23 cellular contexts compared by ENCODE assay signal in the genomic region with DNA sequence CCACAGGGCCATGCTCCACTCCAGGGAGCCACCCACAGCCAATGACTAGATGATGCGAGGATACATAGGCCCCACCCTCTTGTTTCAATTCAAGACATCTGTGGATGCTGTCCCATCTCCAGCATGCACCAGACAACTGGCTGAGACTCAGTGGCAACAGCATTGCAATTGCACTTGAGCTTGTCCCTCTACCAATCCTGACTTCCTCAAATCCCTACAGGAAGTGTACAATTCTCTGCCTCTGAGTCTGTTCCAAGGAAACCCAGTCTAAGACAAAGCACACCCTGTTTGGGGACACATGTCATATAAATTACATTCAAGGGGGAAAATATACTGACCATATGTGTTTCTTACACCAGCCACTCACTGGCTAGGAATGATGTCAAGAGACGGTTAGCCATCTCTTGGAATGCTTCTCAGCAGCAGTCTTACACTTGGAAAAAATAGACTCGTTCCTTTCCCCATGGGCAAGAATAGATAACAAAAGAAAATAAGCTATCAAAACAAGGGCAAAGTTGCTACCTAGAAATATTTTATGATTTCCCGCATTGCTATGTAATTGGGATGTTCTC.
DNase-seq lines count a peak whose midpoint lies in the region; ATAC-seq, FAIRE-seq and TF ChIP-seq lines count a peak whose summit lies in the region.
"Had no signal": no experiment of that assay in that cellular context is flagged by ENCODE, and none has a peak within 500 bp of the region (broad histone marks: within the 10 kb centered on the region; RNA-seq: fewer than 3 reads in every experiment).

No MANE protein-coding gene starts in this region.

- H3K4me1 ChIP-seq in GM23248 (ENCODE audit: insufficient read depth) (peaks cover 7% of the 10 kb centered on the region; the same call in 1 of the 2 replicates), astrocyte (ENCODE audit: insufficient read depth, low read length) (no peaks in the 10 kb centered on the region), pancreas (no peaks in the 10 kb centered on the region)
- H3K4me1 ChIP-seq: BE2C had no signal

- H3K27me3 ChIP-seq in GM23248 (replicated peaks; ENCODE audit: insufficient read depth) = no peaks in the 10 kb centered on the region
- no peaks in the 10 kb centered on the region for H3K27me3 ChIP-seq in astrocyte (ENCODE audit: insufficient read depth, low read length)
- H3K27me3 ChIP-seq in pancreas = no peaks in the 10 kb centered on the region

- in situ Hi-C loops in GM23248 (cut with MboI) = no loop called here

- H3K9ac ChIP-seq in GM23248 (no peak overlapping the region), astrocyte (ENCODE audit: low read length) (no peak overlapping the region)

- ATAC-seq in HG03175 (IDR thresholded peaks at IDR 0.05; ENCODE audit: unreplicated experiment) (no peak), pancreas (no peak)
- ATAC-seq: CD8-positive, alpha-beta T cell; GM23338 had no signal

- peak overlapping the region; percentile 29 for H3K27ac Mint-ChIP-seq in astrocyte (ENCODE audit: unreplicated experiment)
- peak overlapping the region; percentile 48 for H3K27ac Mint-ChIP-seq in osteocyte (ENCODE audit: unreplicated experiment)
- H3K27ac Mint-ChIP-seq: CD8-positive, alpha-beta T cell; GM23338; H9; IgD-negative memory B cell had no signal

- H2AFZ ChIP-seq in GM23248 = no peak overlapping the region
- H2AFZ ChIP-seq in astrocyte (ENCODE audit: low read depth, low read length) = no peak overlapping the region
- H2AFZ ChIP-seq: GM23338 had no signal

- H3K9me3 Mint-ChIP-seq in astrocyte (ENCODE audit: unreplicated experiment) (no peaks in the 10 kb centered on the region), osteocyte (ENCODE audit: unreplicated experiment) (no peaks in the 10 kb centered on the region)
- H3K9me3 Mint-ChIP-seq: CD8-positive, alpha-beta T cell; GM23338; H9 had no signal

- H3K27ac ChIP-seq in GM23248 (no peak overlapping the region), astrocyte (ENCODE audit: low read depth, low read length) (no peak overlapping the region), pancreas (no peak overlapping the region)
- H3K27ac ChIP-seq: C4-2B, HL-60 had no signal

- 15 to 20% methylated on average over 4 of the region's 4 CpGs for WGBS in GM23248 (ENCODE audit: low coverage in 1 of 2, low lambda C conversion rate in 2 of 2, missing lambda C conversion rate in 2 of 2), 2 experiments
- WGBS in pancreas, 2 donors = 75 to 83% methylated on average over 4 of the region's 4 CpGs

- H3K4me2 ChIP-seq in GM23248 (ENCODE audit: unreplicated experiment) (no peak overlapping the region), astrocyte (ENCODE audit: low read length) (no peak overlapping the region)
- H3K4me2 ChIP-seq: GM23338 had no signal

- H3K4me3 Mint-ChIP-seq in astrocyte (ENCODE audit: unreplicated experiment) (no peak overlapping the region), osteocyte (ENCODE audit: unreplicated experiment) (no peak overlapping the region)
- H3K4me3 Mint-ChIP-seq: CD8-positive, alpha-beta T cell; GM23338; H9; IgD-negative memory B cell had no signal

- H3K4me3 ChIP-seq in AG10803 (ENCODE audit: low read length) = no peak overlapping the region
- H3K4me3 ChIP-seq in GM23248 = no peak overlapping the region
- H3K4me3 ChIP-seq in astrocyte (ENCODE audit: insufficient read depth, low read depth, low read length) = no peak overlapping the region
- no peak overlapping the region for H3K4me3 ChIP-seq in pancreas
- H3K4me3 ChIP-seq: GM23338 had no signal

- H3F3A ChIP-seq in GM23248 (ENCODE audit: insufficient read depth) = no peaks in the 10 kb centered on the region; the same call in 1 of the 2 replicates

- no peaks in the 10 kb centered on the region for H3K36me3 Mint-ChIP-seq in astrocyte (ENCODE audit: low read depth, unreplicated experiment)
- H3K36me3 Mint-ChIP-seq in osteocyte (ENCODE audit: unreplicated experiment) = no peaks in the 10 kb centered on the region
- H3K36me3 Mint-ChIP-seq: CD8-positive, alpha-beta T cell; IgD-negative memory B cell had no signal

- FAIRE-seq in astrocyte (lab: Jason Lieb, UNC) = no peak
- FAIRE-seq in pancreas (lab: Jason Lieb, UNC) = no peak
- FAIRE-seq: D721Med had no signal

- DNase-seq in AG10803 (ENCODE audit: low read depth) = peak; percentile 59
- peak; percentile 25 for DNase-seq in GM23248
- no peak for DNase-seq in astrocyte (ENCODE audit: low read depth)
- no peak for DNase-seq in osteocyte (ENCODE audit: extremely low spot score, unreplicated experiment)
- no peak for DNase-seq in SHP77 (lab: John Stamatoyannopoulos, UW)
- no peak for DNase-seq in HPDE6-E6E7 (ENCODE audit: extremely low spot score)
- DNase-seq in pancreas = no peak
- DNase-seq: 8988T; ACHN; BE2C; CD8-positive, alpha-beta T cell; COR-L47; DMS153; DMS79 treated with DMSO at 0.1 percent for 48 hours; GDM1; H9; KG1 had no signal

- H3K79me2 ChIP-seq in GM23248 (ENCODE audit: insufficient read depth) (no peaks in the 10 kb centered on the region), astrocyte (ENCODE audit: insufficient read depth, low read length) (no peaks in the 10 kb centered on the region)

- no peaks in the 10 kb centered on the region for H3K9me2 ChIP-seq in GM23248 (ENCODE audit: insufficient read depth)

- peaks cover 43% of the 10 kb centered on the region for H3K4me1 Mint-ChIP-seq in astrocyte (ENCODE audit: low read depth, unreplicated experiment)
- H3K4me1 Mint-ChIP-seq in osteocyte (ENCODE audit: unreplicated experiment) = peaks cover 67% of the 10 kb centered on the region
- H3K4me1 Mint-ChIP-seq: IgD-negative memory B cell had no signal

- intact Hi-C loops in pancreas (cut with DNase I) = no loop called here

- H4K20me1 ChIP-seq in GM23248 (ENCODE audit: insufficient read depth) = no peaks in the 10 kb centered on the region
- H4K20me1 ChIP-seq in astrocyte (ENCODE audit: insufficient read depth, low read length) = no peaks in the 10 kb centered on the region

- no peaks in the 10 kb centered on the region for H3K9me3 ChIP-seq in GM23248 (ENCODE audit: low read depth)
- H3K9me3 ChIP-seq in astrocyte (ENCODE audit: insufficient read depth, low read depth, low read length) = no peaks in the 10 kb centered on the region
- H3K9me3 ChIP-seq in pancreas = no peaks in the 10 kb centered on the region
- H3K9me3 ChIP-seq: BE2C had no signal

- H3K36me3 ChIP-seq in GM23248 (ENCODE audit: low read depth) (no peaks in the 10 kb centered on the region), astrocyte (ENCODE audit: insufficient read depth, low read length) (no peaks in the 10 kb centered on the region), pancreas (no peaks in the 10 kb centered on the region)
- H3K36me3 ChIP-seq: BE2C had no signal

- TF ChIP-seq CTCF in AG10803 (conservative IDR thresholded peaks at IDR 0.05; ENCODE audit: low read length) (no peak), astrocyte (IDR thresholded peaks at IDR 0.05; ENCODE audit: insufficient read depth, low read depth, low read length) (no peak), osteocyte (IDR thresholded peaks at IDR 0.05) (no peak), pancreas (IDR thresholded peaks at IDR 0.05) (no peak)

- no peaks in the 10 kb centered on the region for H3K27me3 Mint-ChIP-seq in astrocyte (ENCODE audit: low read depth, unreplicated experiment)
- no peaks in the 10 kb centered on the region for H3K27me3 Mint-ChIP-seq in osteocyte (ENCODE audit: unreplicated experiment)

Comparison
In these comparisons a context has a peak if more than half of its experiments do, and no peak if none do; other contexts are left out.
1. DNase-seq: peak in AG10803 (single experiment) and GM23248 (single experiment); none in astrocyte (single experiment), osteocyte (single experiment), SHP77 (0 of 2), HPDE6-E6E7 (single experiment) and pancreas (0 of 6).